In genomic region chr2:188444106-188444835, GRCh38 we compare ENCODE assay signal across 22 cellular contexts.
DNase-seq lines count a peak whose midpoint lies in the region; FAIRE-seq and TF ChIP-seq lines count a peak whose summit lies in the region.
"Had no signal": no experiment of that assay in that cellular context is flagged by ENCODE, and none has a peak within 500 bp of the region (broad histone marks: within the 10 kb centered on the region; RNA-seq: fewer than 3 reads in every experiment).

No MANE protein-coding gene starts in this region.

- peaks cover 11% of the 10 kb centered on the region for H3K36me3 Mint-ChIP-seq in mesothelial cell of epicardium
- H3K36me3 Mint-ChIP-seq: CD8-positive, alpha-beta memory T cell had no signal

- peaks cover 19% of the 10 kb centered on the region for H3K4me1 Mint-ChIP-seq in mesothelial cell of epicardium
- H3K4me1 Mint-ChIP-seq: CD8-positive, alpha-beta memory T cell had no signal

- dilution Hi-C loops in endothelial cell of umbilical vein (cut with MboI; ENCODE audit: extremely low pct_ligation_motif_present, low sequenced_read_pairs): no loop called here

- H3K4me3 Mint-ChIP-seq in mesothelial cell of epicardium: no peak overlapping the region
- H3K4me3 Mint-ChIP-seq: CD8-positive, alpha-beta memory T cell had no signal

- no peaks in the 10 kb centered on the region for H3K79me2 ChIP-seq in endothelial cell of umbilical vein (ENCODE audit: control insufficient read depth, insufficient read depth, low read length)

- POLR2A ChIA-PET in endothelial cell of umbilical vein (lab: Charles Lee): no interaction called here

- no peak overlapping the region for H3K9ac ChIP-seq in endothelial cell of umbilical vein (replicated peaks; ENCODE audit: extremely low read depth, insufficient read depth, low read length)
- H3K9ac ChIP-seq: BLaER1 treated with 17β-estradiol and CSF1 and Interleukin-3, amounts not matched to agents 10 nM and 100 nM had no signal

- H3K9me1 ChIP-seq in endothelial cell of umbilical vein (replicated peaks; ENCODE audit: control insufficient read depth, extremely low read depth, insufficient read depth, low read length): no peaks in the 10 kb centered on the region

- DNase-seq in EH (ENCODE audit: low read depth) (peak; percentile 15), NCI-H226 (peak; percentile 80), endothelial cell of umbilical vein (ENCODE audit: low read depth, low spot score) (peak; percentile 83), mesothelial cell of epicardium (ENCODE audit: low spot score in 2 of 2, unreplicated experiment in 2 of 2) (no peak), RPMI8226 (no peak), 8988T (no peak), NCI-H526 treated with DMSO at 0.1 percent for 48 hours (lab: John Stamatoyannopoulos, UW) (no peak), HAP-1 (ENCODE audit: low spot score in 2 of 2) (no peak)
- DNase-seq: CD8-positive, alpha-beta memory T cell; DMS79; GF-D8; MG63; NCI-H1105; NCI-H1694; NCI-H2107; NCI-H2227 treated with DMSO at 0.1 percent for 48 hours; NCI-H526 had no signal

- H3K4me1 ChIP-seq in endothelial cell of umbilical vein (ENCODE audit: control insufficient read depth, extremely low read depth, insufficient read depth, low read length) (peaks cover 10% of the 10 kb centered on the region), HAP-1 (peaks cover 15% of the 10 kb centered on the region)

- no peak for TF ChIP-seq POLR2A in endothelial cell of umbilical vein (IDR thresholded peaks at IDR 0.05; ENCODE audit: low read depth, low read length)

- H3K36me3 ChIP-seq in endothelial cell of umbilical vein (ENCODE audit: control insufficient read depth in 2 of 2, extremely low read depth in 1 of 2, insufficient read depth in 2 of 2, low read length in 2 of 2): no peaks in the 10 kb centered on the region
- H3K36me3 ChIP-seq in HAP-1 (replicated peaks): no peaks in the 10 kb centered on the region
- H3K36me3 ChIP-seq: BLaER1 treated with 17β-estradiol and CSF1 and Interleukin-3, amounts not matched to agents 10 nM and 100 nM; MG63 had no signal

- TF ChIP-seq CTCF in endothelial cell of umbilical vein (IDR thresholded peaks at IDR 0.05; ENCODE audit: extremely low read depth in 1 of 2, insufficient read depth in 1 of 2, low read depth in 1 of 2, low read length in 2 of 2) (no peak), mesothelial cell of epicardium (IDR thresholded peaks at IDR 0.05; ENCODE audit: unreplicated experiment) (no peak)

- no peak for FAIRE-seq in endothelial cell of umbilical vein (lab: Jason Lieb, UNC)
- FAIRE-seq: A204.1, D721Med, GM12892, H1 had no signal

- peaks cover 4% of the 10 kb centered on the region for H3K9me3 Mint-ChIP-seq in mesothelial cell of epicardium

- H3K27ac ChIP-seq in endothelial cell of umbilical vein (ENCODE audit: insufficient read depth, low read depth, low read length): no peak overlapping the region
- H3K27ac ChIP-seq: BLaER1 treated with 17β-estradiol and CSF1 and Interleukin-3, amounts not matched to agents 10 nM and 100 nM had no signal

- H4K20me1 ChIP-seq in endothelial cell of umbilical vein (replicated peaks; ENCODE audit: control insufficient read depth, extremely low read depth, insufficient read depth, low read length): peaks cover 2% of the 10 kb centered on the region
- H4K20me1 ChIP-seq: BLaER1 treated with 17β-estradiol and CSF1 and Interleukin-3, amounts not matched to agents 10 nM and 100 nM had no signal

- H2AFZ ChIP-seq in endothelial cell of umbilical vein (ENCODE audit: low read depth, low read length): no peak overlapping the region

- CTCF ChIA-PET in endothelial cell of umbilical vein (lab: Charles Lee): no interaction called here

- H3K4me3 ChIP-seq in endothelial cell of umbilical vein (replicated peaks in 1 of 3; ENCODE audit: insufficient read depth in 1 of 3, low read depth in 1 of 3, low read length in 3 of 3) (no peak overlapping the region), HAP-1 (no peak overlapping the region)
- H3K4me3 ChIP-seq: BLaER1 treated with 17β-estradiol and CSF1 and Interleukin-3, amounts not matched to agents 10 nM and 100 nM; MG63 had no signal

- H3K9me3 ChIP-seq in endothelial cell of umbilical vein (replicated peaks; ENCODE audit: control insufficient read depth, insufficient read depth, low read length) (no peaks in the 10 kb centered on the region), HAP-1 (no peaks in the 10 kb centered on the region)
- H3K9me3 ChIP-seq: BLaER1 treated with 17β-estradiol and CSF1 and Interleukin-3, amounts not matched to agents 10 nM and 100 nM; MG63 had no signal

- in situ Hi-C loops in HAP-1 (cut with MboI; ENCODE audit: low sequenced_read_pairs): no loop called here

- intact Hi-C loops in endothelial cell of umbilical vein (cut with micrococcal nuclease): loop anchor here (1.0 kb wide), 1 partner anchor 152 kb away; no protein-coding TSS in a partner anchor

- H3K27me3 Mint-ChIP-seq in mesothelial cell of epicardium (ENCODE audit: low read depth): no peaks in the 10 kb centered on the region
- H3K27me3 Mint-ChIP-seq: CD8-positive, alpha-beta memory T cell had no signal

- no TSS peak for BruUV-seq in endothelial cell of umbilical vein (replicated peaks; lab: Mats Ljungman, UMichigan)

- H3K27me3 ChIP-seq in endothelial cell of umbilical vein (ENCODE audit: control insufficient read depth in 2 of 2, insufficient read depth in 2 of 2, low read length in 2 of 2): no peaks in the 10 kb centered on the region
- no peaks in the 10 kb centered on the region for H3K27me3 ChIP-seq in HAP-1 (ENCODE audit: low read depth)
- H3K27me3 ChIP-seq: BLaER1 treated with 17β-estradiol and CSF1 and Interleukin-3, amounts not matched to agents 10 nM and 100 nM; MG63 had no signal

- peak overlapping the region; percentile 14 for H3K27ac Mint-ChIP-seq in mesothelial cell of epicardium
- H3K27ac Mint-ChIP-seq: CD8-positive, alpha-beta memory T cell had no signal

- no peak overlapping the region for H3K4me2 ChIP-seq in endothelial cell of umbilical vein (ENCODE audit: insufficient read depth, low read length)
- H3K4me2 ChIP-seq: BLaER1 treated with 17β-estradiol and CSF1 and Interleukin-3, amounts not matched to agents 10 nM and 100 nM had no signal

TF ChIP-seq in endothelial cell of umbilical vein, 7 proteins besides CTCF, POLR2A, EP300 and RAD21:
- TF ChIP-seq GATA2 (IDR thresholded peaks at IDR 0.05; ENCODE audit: insufficient read depth, insufficient read length, low read depth, low read length) (no peak), JUN (IDR thresholded peaks at IDR 0.05; ENCODE audit: borderline replicate concordance, insufficient read depth, insufficient read length, low read depth) (no peak), FOS (IDR thresholded peaks at IDR 0.05; ENCODE audit: borderline replicate concordance, insufficient read depth, low read length) (no peak), MYC (IDR thresholded peaks at IDR 0.05; ENCODE audit: low read depth, low read length) (no peak), MAX (IDR thresholded peaks at IDR 0.05; ENCODE audit: insufficient read depth, insufficient read length) (no peak), POLR2AphosphoS5 (IDR thresholded peaks at IDR 0.05; ENCODE audit: insufficient read depth, low read depth, low read length) (no peak), EZH2 (IDR thresholded peaks at IDR 0.05; ENCODE audit: borderline replicate concordance, low read depth, low read length, severe bottlenecking) (no peak)

Comparison
In these comparisons a context has a peak if more than half of its experiments do, and no peak if none do; other contexts are left out.
1. DNase-seq: peak in EH (single experiment), NCI-H226 (single experiment) and endothelial cell of umbilical vein (single experiment); none in mesothelial cell of epicardium (0 of 2), RPMI8226 (single experiment), 8988T (single experiment), NCI-H526 treated with DMSO at 0.1 percent for 48 hours (single experiment) and HAP-1 (0 of 2).